ENCODE assay signal across 17 cellular contexts in genomic region chr11:113446112-113446511, GRCh38. TPM values are rescaled to one million over a fixed set of nuclear protein-coding genes. Genes with fewer than 3 reads are reported as not detected.
A peak's percentile ranks its signal among the peaks of the same experiment; 100 is the strongest.
DNase-seq lines count a peak whose midpoint lies in the region; ATAC-seq, FAIRE-seq and TF ChIP-seq lines count a peak whose summit lies in the region.
"Had no signal": no experiment of that assay in that cellular context is flagged by ENCODE, and none has a peak within 500 bp of the region (broad histone marks: within the 10 kb centered on the region; RNA-seq: fewer than 3 reads in every experiment).

No MANE protein-coding gene starts in this region.

- H3K4me3 Mint-ChIP-seq in activated CD8-positive, alpha-beta memory T cell treated with anti-CD3 and anti-CD28 coated beads, Interleukin-2, amount 10 ng/mL, durations not matched to agents 7 days and 5 days = no peak overlapping the region
- peak overlapping the region; percentile 19 for H3K4me3 Mint-ChIP-seq in stimulated activated effector memory CD8-positive, alpha-beta T cell treated with anti-CD3 and anti-CD28 coated beads, Interleukin-12 subunit alpha, Interleukin-12 subunit beta, amount 100 ng/mL, for 72 hours
- H3K4me3 Mint-ChIP-seq: activated CD4-positive, alpha-beta T cell treated with anti-CD3 and anti-CD28 coated beads, Interleukin-2, amount 10 ng/mL, durations not matched to agents 7 days and 5 days had no signal

- H3K36me3 Mint-ChIP-seq in activated CD8-positive, alpha-beta memory T cell treated with anti-CD3 and anti-CD28 coated beads, Interleukin-2, amount 10 ng/mL, durations not matched to agents 7 days and 5 days = no peaks in the 10 kb centered on the region
- H3K36me3 Mint-ChIP-seq in stimulated activated effector memory CD8-positive, alpha-beta T cell treated with anti-CD3 and anti-CD28 coated beads, Interleukin-12 subunit alpha, Interleukin-12 subunit beta, amount 100 ng/mL, for 72 hours = no peaks in the 10 kb centered on the region

- H3K27ac Mint-ChIP-seq in activated CD8-positive, alpha-beta memory T cell treated with anti-CD3 and anti-CD28 coated beads, Interleukin-2, amount 10 ng/mL, durations not matched to agents 7 days and 5 days = peak overlapping the region; percentile 65
- no peak overlapping the region for H3K27ac Mint-ChIP-seq in stimulated activated effector memory CD8-positive, alpha-beta T cell treated with anti-CD3 and anti-CD28 coated beads, Interleukin-12 subunit alpha, Interleukin-12 subunit beta, amount 100 ng/mL, for 72 hours
- H3K27ac Mint-ChIP-seq: activated CD4-positive, alpha-beta T cell treated with anti-CD3 and anti-CD28 coated beads, Interleukin-2, amount 10 ng/mL, durations not matched to agents 7 days and 5 days had no signal

- H3K27me3 ChIP-seq in GM12878 (replicated peaks in 1 of 2; ENCODE audit: control insufficient read depth in 2 of 2, insufficient read depth in 2 of 2, low read length in 1 of 2) = peaks cover 2 to 3% of the 10 kb centered on the region in 2 experiments; a peak in 3 of 4 replicates

- H3K4me2 ChIP-seq in GM12878 (ENCODE audit: control insufficient read depth, insufficient read depth) = 0 out of 2 replicates have a peak overlapping the region, but pooled peaks have one; percentile 1
- H3K4me2 ChIP-seq: A549 had no signal

- intact Hi-C loops in GM12878 (cut with micrococcal nuclease; ENCODE audit: unreplicated experiment) = no loop called here

- no TSS peak for BruUV-seq in GM12878 (replicated peaks; lab: Mats Ljungman, UMichigan)

- no peaks in the 10 kb centered on the region for H3K9me3 ChIP-seq in GM12878 (replicated peaks; ENCODE audit: control insufficient read depth, insufficient read depth, low read length)
- H3K9me3 ChIP-seq: A549, tibial nerve had no signal

- POLR2A ChIA-PET in GM12878 (lab: Charles Lee) = no interaction called here

- H3K36me3 ChIP-seq in GM12878 (ENCODE audit: control insufficient read depth in 2 of 2, insufficient read depth in 2 of 2, low read length in 1 of 2) = no peaks in the 10 kb centered on the region
- H3K36me3 ChIP-seq: tibial nerve had no signal

- no peak for TF ChIP-seq CTCF in GM12878 (IDR thresholded peaks at IDR 0.05 in 2 of 3, conservative IDR thresholded peaks at IDR 0.05 in 1 of 3; ENCODE audit: control insufficient read depth in 2 of 3, extremely low read depth in 1 of 3, insufficient read depth in 1 of 3, low read depth in 3 of 3, low read length in 3 of 3)
- TF ChIP-seq CTCF in coronary artery (IDR thresholded peaks at IDR 0.05) = no peak

- peak; percentile 87 for ATAC-seq in activated CD8-positive, alpha-beta memory T cell treated with anti-CD3 and anti-CD28 coated beads, Interleukin-2, amount 10 ng/mL, durations not matched to agents 7 days and 5 days
- ATAC-seq in HG03520 (IDR thresholded peaks at IDR 0.05; ENCODE audit: unreplicated experiment) (peak; percentile 86), GM12878 (peak; percentile 89)
- peak; percentile 84 for ATAC-seq in stimulated activated effector memory CD8-positive, alpha-beta T cell treated with anti-CD3 and anti-CD28 coated beads, Interleukin-12 subunit alpha, Interleukin-12 subunit beta, amount 100 ng/mL, for 72 hours
- ATAC-seq: A549 had no signal

- H4K20me1 ChIP-seq in GM12878 (ENCODE audit: control insufficient read depth, insufficient read depth) = no peaks in the 10 kb centered on the region

- H3K4me3 ChIP-seq in GM12878 (no peak overlapping the region), coronary artery (no peak overlapping the region)
- H3K4me3 ChIP-seq: A549, tibial nerve had no signal

- no peak for TF ChIP-seq POLR2A in GM12878 (IDR thresholded peaks at IDR 0.05; ENCODE audit: low read depth, low read length)

- peaks cover 42% of the 10 kb centered on the region for H3K4me1 Mint-ChIP-seq in activated CD8-positive, alpha-beta memory T cell treated with anti-CD3 and anti-CD28 coated beads, Interleukin-2, amount 10 ng/mL, durations not matched to agents 7 days and 5 days
- peaks cover 15% of the 10 kb centered on the region for H3K4me1 Mint-ChIP-seq in stimulated activated effector memory CD8-positive, alpha-beta T cell treated with anti-CD3 and anti-CD28 coated beads, Interleukin-12 subunit alpha, Interleukin-12 subunit beta, amount 100 ng/mL, for 72 hours

- DNase-seq in activated CD8-positive, alpha-beta memory T cell treated with anti-CD3 and anti-CD28 coated beads, Interleukin-2, amount 10 ng/mL, durations not matched to agents 7 days and 5 days = peak; percentile 74
- no peak for DNase-seq in activated CD8-positive, alpha-beta memory T cell treated with anti-CD3 and anti-CD28 coated beads for 24 hours
- DNase-seq in GM12878 (ENCODE audit: low read depth, low spot score) = no peak
- peak in 1 of 2 donors; percentile 66 for DNase-seq in stimulated activated effector memory CD8-positive, alpha-beta T cell treated with anti-CD3 and anti-CD28 coated beads, Interleukin-12 subunit alpha, Interleukin-12 subunit beta, amount 100 ng/mL, for 72 hours (ENCODE audit: low spot score in 2 of 2)
- no peak for DNase-seq in coronary artery (ENCODE audit: low spot score)
- DNase-seq in GM03348 (ENCODE audit: low spot score) = no peak
- DNase-seq in AML-193 (lab: John Stamatoyannopoulos, UW) = no peak
- DNase-seq: activated CD4-positive, alpha-beta T cell treated with anti-CD3 and anti-CD28 coated beads, Interleukin-2, amount 10 ng/mL, durations not matched to agents 7 days and 5 days; activated gamma-delta T cell treated with Interleukin-2 at 50 U/mL for 16 hours; Calu3; central memory CD4-positive, alpha-beta T cell; NCI-H2107 had no signal

- TF ChIP-seq RAD21 in GM12878 (IDR thresholded peaks at IDR 0.05; ENCODE audit: insufficient read depth, low read depth, low read length) = no peak

- no peaks in the 10 kb centered on the region for H3K79me2 ChIP-seq in GM12878 (ENCODE audit: control insufficient read depth, insufficient read depth, low read length)

- SMC1A ChIA-PET in GM12878 (lab: Charles Lee; ENCODE audit: uncharacterized antibody, unreplicated experiment) = no interaction called here

- CTCF ChIA-PET in activated CD8-positive, alpha-beta memory T cell treated with anti-CD3 and anti-CD28 coated beads, Interleukin-2, amount 10 ng/mL, durations not matched to agents 7 days and 5 days (lab: Charles Lee) = no interaction called here
- CTCF ChIA-PET in GM12878 (lab: Yijun Ruan, JAX) = no interaction called here

- H3K27ac ChIP-seq in GM12878 (ENCODE audit: control insufficient read depth, insufficient read depth) (no peak overlapping the region), coronary artery (no peak overlapping the region)
- H3K27ac ChIP-seq: A549, HL-60, tibial nerve had no signal

- 3% methylated on average over 6 of the region's 6 CpGs for WGBS in GM12878 (ENCODE audit: insufficient coverage, insufficient replicate concordance, low lambda C conversion rate, missing lambda C conversion rate)

- peaks cover 30% of the 10 kb centered on the region for H3K27me3 Mint-ChIP-seq in activated CD8-positive, alpha-beta memory T cell treated with anti-CD3 and anti-CD28 coated beads, Interleukin-2, amount 10 ng/mL, durations not matched to agents 7 days and 5 days

- RAD21 ChIA-PET in GM12878 (lab: Charles Lee; ENCODE audit: unreplicated experiment) = no interaction called here

- H3K4me1 ChIP-seq in GM12878 (ENCODE audit: control insufficient read depth, insufficient read depth, low read length) = peaks cover 3% of the 10 kb centered on the region; the same call in 1 of the 2 replicates
- H3K4me1 ChIP-seq: A549, tibial nerve had no signal

- TF ChIP-seq EP300 in GM12878 (IDR thresholded peaks at IDR 0.05; ENCODE audit: borderline replicate concordance in 1 of 2, control insufficient read depth in 1 of 2, low read depth in 2 of 2, low read length in 2 of 2) = no peak

- no peak overlapping the region for H3K9ac ChIP-seq in GM12878 (ENCODE audit: control insufficient read depth, insufficient read depth, low read length)

- H2AFZ ChIP-seq in GM12878 (ENCODE audit: control insufficient read depth, low read depth, low read length) = no peak overlapping the region

- H3K9me3 Mint-ChIP-seq in activated CD8-positive, alpha-beta memory T cell treated with anti-CD3 and anti-CD28 coated beads, Interleukin-2, amount 10 ng/mL, durations not matched to agents 7 days and 5 days (ENCODE audit: low read depth) = no peaks in the 10 kb centered on the region
- no peaks in the 10 kb centered on the region for H3K9me3 Mint-ChIP-seq in stimulated activated effector memory CD8-positive, alpha-beta T cell treated with anti-CD3 and anti-CD28 coated beads, Interleukin-12 subunit alpha, Interleukin-12 subunit beta, amount 100 ng/mL, for 72 hours
- H3K9me3 Mint-ChIP-seq: activated CD4-positive, alpha-beta T cell treated with anti-CD3 and anti-CD28 coated beads, Interleukin-2, amount 10 ng/mL, durations not matched to agents 7 days and 5 days had no signal

- no peak for FAIRE-seq in GM12878 (lab: Jason Lieb, UNC)
- FAIRE-seq: A549 had no signal

- in situ Hi-C loops in GM12878 (cut with MboI) = no loop called here

RNA-seq across cellular contexts. Expression of gene DRD2, which starts 29.1 kb away (rescaled TPM):
- 1 to 10 TPM in 1 of 2 experiments, under 1 TPM in 1; 0.52 to 1.4 TPM for total RNA-seq in activated CD8-positive, alpha-beta memory T cell treated with anti-CD3 and anti-CD28 coated beads, Interleukin-2, amount 10 ng/mL, durations not matched to agents 7 days and 5 days
- not detected in 2 replicates for total RNA-seq in GM12878 (2013; cell fraction: nucleolus; rRNA removed)
- total RNA-seq in GM12878 (2014; rRNA removed) (not detected in 2 replicates), GM12878 (2014; rRNA removed; fragmentation: Illumina TruSeq; extraction: Trizol) (not detected in 2 replicates), GM12878 (2021) (not detected in 2 replicates)
- polyA plus RNA-seq in GM12878 (2011; ENCODE audit: low read depth) = not detected
- polyA plus RNA-seq in GM12878 (2011; rRNA removed) (not detected in 2 replicates), GM12878 (2014; fragmentation: Illumina TruSeq; extraction: Trizol) (not detected in 2 replicates), GM12878 (2014; fragmentation: Nextera tagmentation; extraction: Ambion mirVana) (not detected), GM12878 (2014; rRNA removed) (not detected in 2 replicates), GM12878 (2016; fragmentation: Nextera tagmentation; extraction: Ambion mirVana) (not detected)
- not detected in 2 replicates for polyA plus RNA-seq in GM12878 (2011; cell fraction: cytosol; rRNA removed)
- polyA plus RNA-seq in GM12878 (2011; cell fraction: nucleus; rRNA removed) = 0.04 TPM in 1 of 2 replicates, not detected in the other
- not detected in 2 replicates for polyA plus RNA-seq in GM12878 (2012)
- polyA minus RNA-seq in GM12878 (2011; rRNA and poly(A)+ RNA removed) = not detected in 2 replicates
- polyA minus RNA-seq in GM12878 (2011; cell fraction: cytosol; rRNA and poly(A)+ RNA removed) = not detected in 2 replicates
- polyA minus RNA-seq in GM12878 (2011; cell fraction: nucleus; rRNA and poly(A)+ RNA removed) = not detected in 2 replicates
- total RNA-seq: activated CD4-positive, alpha-beta T cell treated with anti-CD3 and anti-CD28 coated beads, Interleukin-2, amount 10 ng/mL, durations not matched to agents 7 days and 5 days; mesenteric fat pad had no signal
- polyA plus RNA-seq: A549 had no signal

RNA-seq across cellular contexts. Expression of gene ANKK1, which starts 58.5 kb away (rescaled TPM):
- total RNA-seq in activated CD8-positive, alpha-beta memory T cell treated with anti-CD3 and anti-CD28 coated beads, Interleukin-2, amount 10 ng/mL, durations not matched to agents 7 days and 5 days = under 1 TPM in 1 of 2 experiments, not detected in 1; 0.29 TPM
- 0.29 and 0.65 TPM in 2 replicates for total RNA-seq in GM12878 (2013; cell fraction: nucleolus; rRNA removed)
- not detected in 2 replicates for total RNA-seq in GM12878 (2014; rRNA removed)
- total RNA-seq in GM12878 (2014; rRNA removed; fragmentation: Illumina TruSeq; extraction: Trizol) = not detected in 2 replicates
- total RNA-seq in GM12878 (2021) = not detected in 2 replicates
- polyA plus RNA-seq in GM12878 (2011; ENCODE audit: low read depth) = not detected
- not detected in 2 replicates for polyA plus RNA-seq in GM12878 (2011; rRNA removed)
- polyA plus RNA-seq in GM12878 (2011; cell fraction: cytosol; rRNA removed) = 0.04 TPM in 1 of 2 replicates, not detected in the other
- 0.09 and 0.25 TPM in 2 replicates for polyA plus RNA-seq in GM12878 (2011; cell fraction: nucleus; rRNA removed)
- polyA plus RNA-seq in GM12878 (2012) = 0.10 and 0.32 TPM in 2 replicates
- polyA plus RNA-seq in GM12878 (2014; fragmentation: Illumina TruSeq; extraction: Trizol) = not detected in 2 replicates
- polyA plus RNA-seq in GM12878 (2014; fragmentation: Nextera tagmentation; extraction: Ambion mirVana) = not detected
- polyA plus RNA-seq in GM12878 (2014; rRNA removed) = 0.05 TPM in 1 of 2 replicates, not detected in the other
- not detected for polyA plus RNA-seq in GM12878 (2016; fragmentation: Nextera tagmentation; extraction: Ambion mirVana)
- polyA minus RNA-seq in GM12878 (2011; rRNA and poly(A)+ RNA removed) = not detected in 2 replicates
- not detected in 2 replicates for polyA minus RNA-seq in GM12878 (2011; cell fraction: cytosol; rRNA and poly(A)+ RNA removed)
- not detected in 2 replicates for polyA minus RNA-seq in GM12878 (2011; cell fraction: nucleus; rRNA and poly(A)+ RNA removed)
